ENCODE assay signal across 1 cellular context in the genomic region with DNA sequence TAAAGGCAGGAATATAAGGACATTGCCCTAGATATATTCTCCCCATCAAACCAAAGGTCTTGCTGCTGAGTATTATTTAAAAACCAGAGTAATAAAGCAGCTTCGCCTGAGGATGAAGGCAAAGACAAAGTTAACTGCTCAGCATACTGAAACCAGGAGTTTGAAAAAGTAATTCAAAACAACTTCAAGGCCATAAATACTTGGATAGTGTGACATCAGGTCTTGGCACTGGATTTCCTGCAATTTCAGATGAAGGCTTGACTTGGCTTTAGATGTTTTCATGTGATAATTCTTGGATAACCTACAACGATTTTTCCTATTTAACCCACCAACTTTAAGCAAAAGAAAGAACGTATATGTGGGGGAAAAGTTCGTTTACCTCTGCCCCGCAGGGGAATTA.
TF ChIP-seq lines count a peak whose summit lies in the region.

No MANE protein-coding gene starts in this region.

TF ChIP-seq in HepG2, 621 proteins besides CTCF, POLR2A, EP300 and RAD21 (continued from another document):
- TF ChIP-seq, protein P1, sequence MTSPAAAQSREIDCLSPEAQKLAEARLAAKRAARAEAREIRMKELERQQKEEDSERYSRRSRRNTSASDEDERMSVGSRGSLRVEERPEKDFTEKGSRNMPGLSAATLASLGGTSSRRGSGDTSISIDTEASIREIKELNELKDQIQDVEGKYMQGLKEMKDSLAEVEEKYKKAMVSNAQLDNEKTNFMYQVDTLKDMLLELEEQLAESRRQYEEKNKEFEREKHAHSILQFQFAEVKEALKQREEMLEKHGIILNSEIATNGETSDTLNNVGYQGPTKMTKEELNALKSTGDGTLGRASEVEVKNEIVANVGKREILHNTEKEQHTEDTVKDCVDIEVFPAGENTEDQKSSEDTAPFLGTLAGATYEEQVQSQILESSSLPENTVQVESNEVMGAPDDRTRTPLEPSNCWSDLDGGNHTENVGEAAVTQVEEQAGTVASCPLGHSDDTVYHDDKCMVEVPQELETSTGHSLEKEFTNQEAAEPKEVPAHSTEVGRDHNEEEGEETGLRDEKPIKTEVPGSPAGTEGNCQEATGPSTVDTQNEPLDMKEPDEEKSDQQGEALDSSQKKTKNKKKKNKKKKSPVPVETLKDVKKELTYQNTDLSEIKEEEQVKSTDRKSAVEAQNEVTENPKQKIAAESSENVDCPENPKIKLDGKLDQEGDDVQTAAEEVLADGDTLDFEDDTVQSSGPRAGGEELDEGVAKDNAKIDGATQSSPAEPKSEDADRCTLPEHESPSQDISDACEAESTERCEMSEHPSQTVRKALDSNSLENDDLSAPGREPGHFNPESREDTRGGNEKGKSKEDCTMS (CRISPR knock-in tag; conservative IDR thresholded peaks at IDR 0.05) = no peak
- TF ChIP-seq, protein P2, sequence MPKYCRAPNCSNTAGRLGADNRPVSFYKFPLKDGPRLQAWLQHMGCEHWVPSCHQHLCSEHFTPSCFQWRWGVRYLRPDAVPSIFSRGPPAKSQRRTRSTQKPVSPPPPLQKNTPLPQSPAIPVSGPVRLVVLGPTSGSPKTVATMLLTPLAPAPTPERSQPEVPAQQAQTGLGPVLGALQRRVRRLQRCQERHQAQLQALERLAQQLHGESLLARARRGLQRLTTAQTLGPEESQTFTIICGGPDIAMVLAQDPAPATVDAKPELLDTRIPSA (CRISPR knock-in tag; IDR thresholded peaks at IDR 0.05; ENCODE audit: borderline replicate concordance) = no peak
- TF ChIP-seq POLR2G (IDR thresholded peaks at IDR 0.05; ENCODE audit: low read depth, low read length) = peak; percentile 62; the same call in 1 of the 2 replicates
TF ChIP-seq in HepG2: peak in this region for 1.
